In the genomic region with DNA sequence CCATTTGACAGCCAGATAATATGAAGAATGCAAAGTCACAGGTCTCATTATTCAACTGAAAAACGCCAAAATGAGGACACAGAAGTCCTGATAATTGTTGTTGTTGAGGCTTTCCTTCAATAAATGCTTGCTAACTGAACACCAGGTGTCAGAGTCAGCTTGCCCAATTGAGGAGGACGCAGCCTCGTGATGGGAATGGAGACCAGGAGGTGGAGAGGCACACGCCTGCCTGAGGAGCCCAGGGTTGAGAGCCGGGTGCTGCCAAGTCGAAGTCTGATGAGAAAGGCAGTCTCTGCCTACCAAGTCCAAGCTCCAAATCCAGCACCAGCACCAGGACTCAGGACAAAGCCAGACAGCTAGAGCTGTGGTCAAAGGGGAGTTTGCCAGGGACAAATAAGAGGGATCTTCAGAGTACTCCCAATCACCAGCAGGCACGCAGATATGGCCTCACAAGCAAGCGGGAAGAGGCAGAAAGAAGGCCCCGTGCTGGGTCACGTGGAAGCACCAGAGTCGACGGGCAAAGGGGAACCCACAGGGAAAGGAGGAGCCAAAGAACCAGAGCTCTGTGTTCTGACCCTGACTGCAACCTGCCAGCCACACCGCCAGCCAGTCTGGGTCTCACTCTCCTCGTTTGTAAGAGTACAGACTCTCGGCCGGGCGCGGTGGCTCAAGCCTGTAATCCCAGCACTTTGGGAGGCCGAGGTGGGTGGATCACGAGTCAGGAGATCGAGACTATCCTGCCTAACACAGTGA, we compare ENCODE assay signal across 2 cellular contexts.
TF ChIP-seq lines count a peak whose summit lies in the region.

No MANE protein-coding gene starts in this region.

TF ChIP-seq in HCT116, 20 proteins besides CTCF, POLR2A, EP300 and RAD21 (continued from another document):
- TF ChIP-seq, protein P1, sequence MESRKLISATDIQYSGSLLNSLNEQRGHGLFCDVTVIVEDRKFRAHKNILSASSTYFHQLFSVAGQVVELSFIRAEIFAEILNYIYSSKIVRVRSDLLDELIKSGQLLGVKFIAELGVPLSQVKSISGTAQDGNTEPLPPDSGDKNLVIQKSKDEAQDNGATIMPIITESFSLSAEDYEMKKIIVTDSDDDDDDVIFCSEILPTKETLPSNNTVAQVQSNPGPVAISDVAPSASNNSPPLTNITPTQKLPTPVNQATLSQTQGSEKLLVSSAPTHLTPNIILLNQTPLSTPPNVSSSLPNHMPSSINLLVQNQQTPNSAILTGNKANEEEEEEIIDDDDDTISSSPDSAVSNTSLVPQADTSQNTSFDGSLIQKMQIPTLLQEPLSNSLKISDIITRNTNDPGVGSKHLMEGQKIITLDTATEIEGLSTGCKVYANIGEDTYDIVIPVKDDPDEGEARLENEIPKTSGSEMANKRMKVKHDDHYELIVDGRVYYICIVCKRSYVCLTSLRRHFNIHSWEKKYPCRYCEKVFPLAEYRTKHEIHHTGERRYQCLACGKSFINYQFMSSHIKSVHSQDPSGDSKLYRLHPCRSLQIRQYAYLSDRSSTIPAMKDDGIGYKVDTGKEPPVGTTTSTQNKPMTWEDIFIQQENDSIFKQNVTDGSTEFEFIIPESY (IDR thresholded peaks at IDR 0.05; ENCODE audit: extremely low read depth, insufficient replicate concordance, low read length): no peak
- TF ChIP-seq CEBPB (IDR thresholded peaks at IDR 0.05; ENCODE audit: low read depth) (no peak), JUND (IDR thresholded peaks at IDR 0.05) (no peak)

TF ChIP-seq in WTC11, 78 proteins besides CTCF, POLR2A, EP300 and RAD21 (continued from another document):
- TF ChIP-seq, protein P2, sequence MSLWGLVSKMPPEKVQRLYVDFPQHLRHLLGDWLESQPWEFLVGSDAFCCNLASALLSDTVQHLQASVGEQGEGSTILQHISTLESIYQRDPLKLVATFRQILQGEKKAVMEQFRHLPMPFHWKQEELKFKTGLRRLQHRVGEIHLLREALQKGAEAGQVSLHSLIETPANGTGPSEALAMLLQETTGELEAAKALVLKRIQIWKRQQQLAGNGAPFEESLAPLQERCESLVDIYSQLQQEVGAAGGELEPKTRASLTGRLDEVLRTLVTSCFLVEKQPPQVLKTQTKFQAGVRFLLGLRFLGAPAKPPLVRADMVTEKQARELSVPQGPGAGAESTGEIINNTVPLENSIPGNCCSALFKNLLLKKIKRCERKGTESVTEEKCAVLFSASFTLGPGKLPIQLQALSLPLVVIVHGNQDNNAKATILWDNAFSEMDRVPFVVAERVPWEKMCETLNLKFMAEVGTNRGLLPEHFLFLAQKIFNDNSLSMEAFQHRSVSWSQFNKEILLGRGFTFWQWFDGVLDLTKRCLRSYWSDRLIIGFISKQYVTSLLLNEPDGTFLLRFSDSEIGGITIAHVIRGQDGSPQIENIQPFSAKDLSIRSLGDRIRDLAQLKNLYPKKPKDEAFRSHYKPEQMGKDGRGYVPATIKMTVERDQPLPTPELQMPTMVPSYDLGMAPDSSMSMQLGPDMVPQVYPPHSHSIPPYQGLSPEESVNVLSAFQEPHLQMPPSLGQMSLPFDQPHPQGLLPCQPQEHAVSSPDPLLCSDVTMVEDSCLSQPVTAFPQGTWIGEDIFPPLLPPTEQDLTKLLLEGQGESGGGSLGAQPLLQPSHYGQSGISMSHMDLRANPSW (CRISPR knock-in tag; conservative IDR thresholded peaks at IDR 0.05; ENCODE audit: low read depth): no peak
- TF ChIP-seq, protein P3, sequence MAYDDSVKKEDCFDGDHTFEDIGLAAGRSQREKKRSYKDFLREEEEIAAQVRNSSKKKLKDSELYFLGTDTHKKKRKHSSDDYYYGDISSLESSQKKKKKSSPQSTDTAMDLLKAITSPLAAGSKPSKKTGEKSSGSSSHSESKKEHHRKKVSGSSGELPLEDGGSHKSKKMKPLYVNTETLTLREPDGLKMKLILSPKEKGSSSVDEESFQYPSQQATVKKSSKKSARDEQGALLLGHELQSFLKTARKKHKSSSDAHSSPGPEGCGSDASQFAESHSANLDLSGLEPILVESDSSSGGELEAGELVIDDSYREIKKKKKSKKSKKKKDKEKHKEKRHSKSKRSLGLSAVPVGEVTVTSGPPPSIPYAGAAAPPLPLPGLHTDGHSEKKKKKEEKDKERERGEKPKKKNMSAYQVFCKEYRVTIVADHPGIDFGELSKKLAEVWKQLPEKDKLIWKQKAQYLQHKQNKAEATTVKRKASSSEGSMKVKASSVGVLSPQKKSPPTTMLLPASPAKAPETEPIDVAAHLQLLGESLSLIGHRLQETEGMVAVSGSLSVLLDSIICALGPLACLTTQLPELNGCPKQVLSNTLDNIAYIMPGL (CRISPR knock-in tag; IDR thresholded peaks at IDR 0.05): no peak
- no peak for TF ChIP-seq FOXK1 (CRISPR knock-in tag; IDR thresholded peaks at IDR 0.05)
- TF ChIP-seq, protein P4, sequence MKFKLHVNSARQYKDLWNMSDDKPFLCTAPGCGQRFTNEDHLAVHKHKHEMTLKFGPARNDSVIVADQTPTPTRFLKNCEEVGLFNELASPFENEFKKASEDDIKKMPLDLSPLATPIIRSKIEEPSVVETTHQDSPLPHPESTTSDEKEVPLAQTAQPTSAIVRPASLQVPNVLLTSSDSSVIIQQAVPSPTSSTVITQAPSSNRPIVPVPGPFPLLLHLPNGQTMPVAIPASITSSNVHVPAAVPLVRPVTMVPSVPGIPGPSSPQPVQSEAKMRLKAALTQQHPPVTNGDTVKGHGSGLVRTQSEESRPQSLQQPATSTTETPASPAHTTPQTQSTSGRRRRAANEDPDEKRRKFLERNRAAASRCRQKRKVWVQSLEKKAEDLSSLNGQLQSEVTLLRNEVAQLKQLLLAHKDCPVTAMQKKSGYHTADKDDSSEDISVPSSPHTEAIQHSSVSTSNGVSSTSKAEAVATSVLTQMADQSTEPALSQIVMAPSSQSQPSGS (CRISPR knock-in tag; IDR thresholded peaks at IDR 0.05; ENCODE audit: borderline replicate concordance, low read depth): no peak
- TF ChIP-seq GTF2I (CRISPR knock-in tag; conservative IDR thresholded peaks at IDR 0.05): no peak
- TF ChIP-seq NFYB (CRISPR knock-in tag; conservative IDR thresholded peaks at IDR 0.05; ENCODE audit: low read depth): no peak
- TF ChIP-seq, protein P5, sequence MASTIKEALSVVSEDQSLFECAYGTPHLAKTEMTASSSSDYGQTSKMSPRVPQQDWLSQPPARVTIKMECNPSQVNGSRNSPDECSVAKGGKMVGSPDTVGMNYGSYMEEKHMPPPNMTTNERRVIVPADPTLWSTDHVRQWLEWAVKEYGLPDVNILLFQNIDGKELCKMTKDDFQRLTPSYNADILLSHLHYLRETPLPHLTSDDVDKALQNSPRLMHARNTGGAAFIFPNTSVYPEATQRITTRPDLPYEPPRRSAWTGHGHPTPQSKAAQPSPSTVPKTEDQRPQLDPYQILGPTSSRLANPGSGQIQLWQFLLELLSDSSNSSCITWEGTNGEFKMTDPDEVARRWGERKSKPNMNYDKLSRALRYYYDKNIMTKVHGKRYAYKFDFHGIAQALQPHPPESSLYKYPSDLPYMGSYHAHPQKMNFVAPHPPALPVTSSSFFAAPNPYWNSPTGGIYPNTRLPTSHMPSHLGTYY (CRISPR knock-in tag; IDR thresholded peaks at IDR 0.05): no peak
- TF ChIP-seq, protein P6, sequence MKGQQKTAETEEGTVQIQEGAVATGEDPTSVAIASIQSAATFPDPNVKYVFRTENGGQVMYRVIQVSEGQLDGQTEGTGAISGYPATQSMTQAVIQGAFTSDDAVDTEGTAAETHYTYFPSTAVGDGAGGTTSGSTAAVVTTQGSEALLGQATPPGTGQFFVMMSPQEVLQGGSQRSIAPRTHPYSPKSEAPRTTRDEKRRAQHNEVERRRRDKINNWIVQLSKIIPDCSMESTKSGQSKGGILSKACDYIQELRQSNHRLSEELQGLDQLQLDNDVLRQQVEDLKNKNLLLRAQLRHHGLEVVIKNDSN (CRISPR knock-in tag; IDR thresholded peaks at IDR 0.05): no peak
- TF ChIP-seq, protein P7, sequence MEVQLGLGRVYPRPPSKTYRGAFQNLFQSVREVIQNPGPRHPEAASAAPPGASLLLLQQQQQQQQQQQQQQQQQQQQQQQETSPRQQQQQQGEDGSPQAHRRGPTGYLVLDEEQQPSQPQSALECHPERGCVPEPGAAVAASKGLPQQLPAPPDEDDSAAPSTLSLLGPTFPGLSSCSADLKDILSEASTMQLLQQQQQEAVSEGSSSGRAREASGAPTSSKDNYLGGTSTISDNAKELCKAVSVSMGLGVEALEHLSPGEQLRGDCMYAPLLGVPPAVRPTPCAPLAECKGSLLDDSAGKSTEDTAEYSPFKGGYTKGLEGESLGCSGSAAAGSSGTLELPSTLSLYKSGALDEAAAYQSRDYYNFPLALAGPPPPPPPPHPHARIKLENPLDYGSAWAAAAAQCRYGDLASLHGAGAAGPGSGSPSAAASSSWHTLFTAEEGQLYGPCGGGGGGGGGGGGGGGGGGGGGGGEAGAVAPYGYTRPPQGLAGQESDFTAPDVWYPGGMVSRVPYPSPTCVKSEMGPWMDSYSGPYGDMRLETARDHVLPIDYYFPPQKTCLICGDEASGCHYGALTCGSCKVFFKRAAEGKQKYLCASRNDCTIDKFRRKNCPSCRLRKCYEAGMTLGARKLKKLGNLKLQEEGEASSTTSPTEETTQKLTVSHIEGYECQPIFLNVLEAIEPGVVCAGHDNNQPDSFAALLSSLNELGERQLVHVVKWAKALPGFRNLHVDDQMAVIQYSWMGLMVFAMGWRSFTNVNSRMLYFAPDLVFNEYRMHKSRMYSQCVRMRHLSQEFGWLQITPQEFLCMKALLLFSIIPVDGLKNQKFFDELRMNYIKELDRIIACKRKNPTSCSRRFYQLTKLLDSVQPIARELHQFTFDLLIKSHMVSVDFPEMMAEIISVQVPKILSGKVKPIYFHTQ (CRISPR knock-in tag; IDR thresholded peaks at IDR 0.05): no peak
- TF ChIP-seq, protein P8, sequence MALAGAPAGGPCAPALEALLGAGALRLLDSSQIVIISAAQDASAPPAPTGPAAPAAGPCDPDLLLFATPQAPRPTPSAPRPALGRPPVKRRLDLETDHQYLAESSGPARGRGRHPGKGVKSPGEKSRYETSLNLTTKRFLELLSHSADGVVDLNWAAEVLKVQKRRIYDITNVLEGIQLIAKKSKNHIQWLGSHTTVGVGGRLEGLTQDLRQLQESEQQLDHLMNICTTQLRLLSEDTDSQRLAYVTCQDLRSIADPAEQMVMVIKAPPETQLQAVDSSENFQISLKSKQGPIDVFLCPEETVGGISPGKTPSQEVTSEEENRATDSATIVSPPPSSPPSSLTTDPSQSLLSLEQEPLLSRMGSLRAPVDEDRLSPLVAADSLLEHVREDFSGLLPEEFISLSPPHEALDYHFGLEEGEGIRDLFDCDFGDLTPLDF (CRISPR knock-in tag; IDR thresholded peaks at IDR 0.05): no peak
- TF ChIP-seq RORB (CRISPR knock-in tag; IDR thresholded peaks at IDR 0.05): no peak
- TF ChIP-seq, protein P9, sequence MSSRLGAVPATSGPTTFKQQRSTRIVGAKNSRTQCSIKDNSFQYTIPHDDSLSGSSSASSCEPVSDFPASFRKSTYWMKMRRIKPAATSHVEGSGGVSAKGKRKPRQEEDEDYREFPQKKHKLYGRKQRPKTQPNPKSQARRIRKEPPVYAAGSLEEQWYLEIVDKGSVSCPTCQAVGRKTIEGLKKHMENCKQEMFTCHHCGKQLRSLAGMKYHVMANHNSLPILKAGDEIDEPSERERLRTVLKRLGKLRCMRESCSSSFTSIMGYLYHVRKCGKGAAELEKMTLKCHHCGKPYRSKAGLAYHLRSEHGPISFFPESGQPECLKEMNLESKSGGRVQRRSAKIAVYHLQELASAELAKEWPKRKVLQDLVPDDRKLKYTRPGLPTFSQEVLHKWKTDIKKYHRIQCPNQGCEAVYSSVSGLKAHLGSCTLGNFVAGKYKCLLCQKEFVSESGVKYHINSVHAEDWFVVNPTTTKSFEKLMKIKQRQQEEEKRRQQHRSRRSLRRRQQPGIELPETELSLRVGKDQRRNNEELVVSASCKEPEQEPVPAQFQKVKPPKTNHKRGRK (CRISPR knock-in tag; IDR thresholded peaks at IDR 0.05; ENCODE audit: borderline replicate concordance): no peak
- TF ChIP-seq TEAD4 (CRISPR knock-in tag; IDR thresholded peaks at IDR 0.05): no peak
- TF ChIP-seq ZNF423 (CRISPR knock-in tag; IDR thresholded peaks at IDR 0.05): no peak
TF ChIP-seq in WTC11: peak in this region for 0.
